22 cellular contexts compared by ENCODE assay signal in genomic region chr15:58761010-58761388, GRCh38. TPM values are rescaled to one million over a fixed set of nuclear protein-coding genes. Genes with fewer than 3 reads are reported as not detected.
DNase-seq lines count a peak whose midpoint lies in the region; ATAC-seq and TF ChIP-seq lines count a peak whose summit lies in the region.
"Had no signal": no experiment of that assay in that cellular context is flagged by ENCODE, and none has a peak within 500 bp of the region (broad histone marks: within the 10 kb centered on the region; RNA-seq: fewer than 3 reads in every experiment).

No MANE protein-coding gene starts in this region.

- no peak for ATAC-seq in activated CD8-positive, alpha-beta memory T cell treated with anti-CD3 and anti-CD28 coated beads, Interleukin-2, amount 10 ng/mL, durations not matched to agents 7 days and 5 days
- ATAC-seq in RWPE2 (ENCODE audit: low read depth) (no peak), HG02678 (IDR thresholded peaks at IDR 0.05; ENCODE audit: unreplicated experiment) (no peak), sciatic nerve (no peak)
- ATAC-seq: mucosa of descending colon had no signal

- H3K36me3 Mint-ChIP-seq in activated CD8-positive, alpha-beta memory T cell treated with anti-CD3 and anti-CD28 coated beads, Interleukin-2, amount 10 ng/mL, durations not matched to agents 7 days and 5 days: peaks cover 6% of the 10 kb centered on the region
- H3K36me3 Mint-ChIP-seq: CD4-positive, alpha-beta memory T cell; stimulated activated effector memory CD8-positive, alpha-beta T cell treated with anti-CD3 and anti-CD28 coated beads, Interleukin-12 subunit alpha, Interleukin-12 subunit beta, amount 100 ng/mL, for 72 hours had no signal

- TF ChIP-seq POLR2A in erythroblast (IDR thresholded peaks at IDR 0.05; ENCODE audit: low read length): no peak

- CTCF ChIA-PET in activated CD8-positive, alpha-beta memory T cell treated with anti-CD3 and anti-CD28 coated beads, Interleukin-2, amount 10 ng/mL, durations not matched to agents 7 days and 5 days (lab: Charles Lee): interaction anchor here (0.6 to 3.7 kb wide), 5 partner anchors 10 to 491 kb away, joined by 3 to 23 read pairs (median 3); partner anchors contain the start of gene MINDY2
- CTCF ChIA-PET in GM10248 (lab: Yijun Ruan, JAX): interaction anchor here (1.2 to 2.8 kb wide), 2 partner anchors 10 to 533 kb away, joined by 4 to 15 read pairs; partner anchors contain the start of gene MINDY2

- H3K27me3 ChIP-seq in RWPE2 (ENCODE audit: insufficient read depth, poor library complexity, severe bottlenecking) (no peaks in the 10 kb centered on the region), MG63 (no peaks in the 10 kb centered on the region)
- H3K27me3 ChIP-seq: esophagus squamous epithelium, transverse colon had no signal

- no peaks in the 10 kb centered on the region for H3K4me1 ChIP-seq in RWPE2 (ENCODE audit: insufficient read depth, poor library complexity, severe bottlenecking)
- H3K4me1 ChIP-seq: esophagus squamous epithelium, left ventricle myocardium inferior, transverse colon had no signal

- H3K27ac Mint-ChIP-seq in activated CD8-positive, alpha-beta memory T cell treated with anti-CD3 and anti-CD28 coated beads, Interleukin-2, amount 10 ng/mL, durations not matched to agents 7 days and 5 days: no peak overlapping the region
- H3K27ac Mint-ChIP-seq: CD4-positive, alpha-beta memory T cell; stimulated activated effector memory CD8-positive, alpha-beta T cell treated with anti-CD3 and anti-CD28 coated beads, Interleukin-12 subunit alpha, Interleukin-12 subunit beta, amount 100 ng/mL, for 72 hours had no signal

- H3K9me3 ChIP-seq in RWPE2 (ENCODE audit: severe bottlenecking) (peaks cover 11% of the 10 kb centered on the region), MG63 (peaks cover 4% of the 10 kb centered on the region; the same call in 1 of the 2 replicates)

- intact Hi-C loops in sciatic nerve (cut with DNase I): no loop called here

- peaks cover 21% of the 10 kb centered on the region for H3K4me1 Mint-ChIP-seq in activated CD8-positive, alpha-beta memory T cell treated with anti-CD3 and anti-CD28 coated beads, Interleukin-2, amount 10 ng/mL, durations not matched to agents 7 days and 5 days
- H3K4me1 Mint-ChIP-seq: CD4-positive, alpha-beta memory T cell; stimulated activated effector memory CD8-positive, alpha-beta T cell treated with anti-CD3 and anti-CD28 coated beads, Interleukin-12 subunit alpha, Interleukin-12 subunit beta, amount 100 ng/mL, for 72 hours had no signal

- peak; percentile 50 for DNase-seq in activated CD8-positive, alpha-beta memory T cell treated with anti-CD3 and anti-CD28 coated beads, Interleukin-2, amount 10 ng/mL, durations not matched to agents 7 days and 5 days
- no peak for DNase-seq in activated CD8-positive, alpha-beta memory T cell treated with anti-CD3 and anti-CD28 coated beads, Interleukin-2, amount 50 U/mL, for 4 hours
- DNase-seq in GM10248 (ENCODE audit: extremely low spot score): no peak
- DNase-seq in RWPE2 (ENCODE audit: low spot score): no peak
- peak; percentile 25 to 28 for DNase-seq in erythroblast (lab: John Stamatoyannopoulos, UW)
- no peak for DNase-seq in MG63
- DNase-seq in sciatic nerve (ENCODE audit: low spot score): no peak
- DNase-seq: ACHN; activated T-cell treated with anti-CD3 and anti-CD28 coated beads, Interleukin-2, amount 50 U/mL, for 48 hours; anterior cingulate cortex; CD4-positive, alpha-beta memory T cell; effector CD4-positive, alpha-beta T cell; EL; esophagus squamous epithelium; left ventricle myocardium inferior; mucosa of descending colon; NCI-H1417; NCI-H2171 treated with DMSO at 0.1 percent for 48 hours; NCI-H748 treated with DMSO at 0.1 percent for 48 hours; transverse colon had no signal

- H3K36me3 ChIP-seq in RWPE2 (ENCODE audit: low read depth): no peaks in the 10 kb centered on the region
- no peaks in the 10 kb centered on the region for H3K36me3 ChIP-seq in MG63
- H3K36me3 ChIP-seq: esophagus squamous epithelium, left ventricle myocardium inferior, transverse colon had no signal

- no peak overlapping the region for H3K27ac ChIP-seq in RWPE2 (ENCODE audit: poor library complexity, severe bottlenecking)
- H3K27ac ChIP-seq: esophagus squamous epithelium, left ventricle myocardium inferior, transverse colon had no signal

- POLR2A ChIA-PET in GM10248 (lab: Yijun Ruan, JAX): no interaction called here

- peaks cover 9% of the 10 kb centered on the region for H3K9me3 Mint-ChIP-seq in activated CD8-positive, alpha-beta memory T cell treated with anti-CD3 and anti-CD28 coated beads, Interleukin-2, amount 10 ng/mL, durations not matched to agents 7 days and 5 days (ENCODE audit: low read depth)

- TF ChIP-seq CTCF in GM10248 (IDR thresholded peaks at IDR 0.05; ENCODE audit: control extremely low read depth, extremely low read depth, low read depth, missing control alignments) (peak; percentile 4), RWPE2 (IDR thresholded peaks at IDR 0.05; ENCODE audit: poor library complexity, severe bottlenecking) (peak; percentile 25)

- no peaks in the 10 kb centered on the region for H3K27me3 Mint-ChIP-seq in activated CD8-positive, alpha-beta memory T cell treated with anti-CD3 and anti-CD28 coated beads, Interleukin-2, amount 10 ng/mL, durations not matched to agents 7 days and 5 days

- no peak overlapping the region for H3K4me3 Mint-ChIP-seq in activated CD8-positive, alpha-beta memory T cell treated with anti-CD3 and anti-CD28 coated beads, Interleukin-2, amount 10 ng/mL, durations not matched to agents 7 days and 5 days
- H3K4me3 Mint-ChIP-seq: CD4-positive, alpha-beta memory T cell; stimulated activated effector memory CD8-positive, alpha-beta T cell treated with anti-CD3 and anti-CD28 coated beads, Interleukin-12 subunit alpha, Interleukin-12 subunit beta, amount 100 ng/mL, for 72 hours had no signal

- H3K4me3 ChIP-seq in RWPE2 (ENCODE audit: severe bottlenecking): no peak overlapping the region
- no peak overlapping the region for H3K4me3 ChIP-seq in MG63
- H3K4me3 ChIP-seq: esophagus squamous epithelium, left ventricle myocardium inferior, mucosa of descending colon, transverse colon had no signal

RNA-seq across cellular contexts. Expression of gene MINDY2, which starts 10.1 kb away (rescaled TPM):
- 10 to 100 TPM; 12.0 to 16.9 TPM for total RNA-seq in activated CD8-positive, alpha-beta memory T cell treated with anti-CD3 and anti-CD28 coated beads, Interleukin-2, amount 10 ng/mL, durations not matched to agents 7 days and 5 days
- 4.7 and 7.4 TPM in 2 replicates for total RNA-seq in MG63 (2014; rRNA removed; shearing (Covaris generic); ENCODE audit: low replicate concordance)
- total RNA-seq in sciatic nerve: 61.6 TPM

RNA-seq across cellular contexts. Expression of gene ADAM10, which starts 11.5 kb away (rescaled TPM):
- total RNA-seq in activated CD8-positive, alpha-beta memory T cell treated with anti-CD3 and anti-CD28 coated beads, Interleukin-2, amount 10 ng/mL, durations not matched to agents 7 days and 5 days: 100 to 1,000 TPM; 141 to 151 TPM
- 140 and 158 TPM in 2 replicates for total RNA-seq in MG63 (2014; rRNA removed; shearing (Covaris generic); ENCODE audit: low replicate concordance)
- 273 TPM for total RNA-seq in sciatic nerve

Comparison
In these comparisons a context has a peak if more than half of its experiments do, and no peak if none do; other contexts are left out.
1. DNase-seq: peak in activated CD8-positive, alpha-beta memory T cell treated with anti-CD3 and anti-CD28 coated beads, Interleukin-2, amount 10 ng/mL, durations not matched to agents 7 days and 5 days (single experiment) and erythroblast (2 of 2); none in activated CD8-positive, alpha-beta memory T cell treated with anti-CD3 and anti-CD28 coated beads, Interleukin-2, amount 50 U/mL, for 4 hours (single experiment), GM10248 (single experiment), RWPE2 (single experiment), MG63 (single experiment) and sciatic nerve (single experiment).